27 cellular contexts compared by ENCODE assay signal in the genomic region with DNA sequence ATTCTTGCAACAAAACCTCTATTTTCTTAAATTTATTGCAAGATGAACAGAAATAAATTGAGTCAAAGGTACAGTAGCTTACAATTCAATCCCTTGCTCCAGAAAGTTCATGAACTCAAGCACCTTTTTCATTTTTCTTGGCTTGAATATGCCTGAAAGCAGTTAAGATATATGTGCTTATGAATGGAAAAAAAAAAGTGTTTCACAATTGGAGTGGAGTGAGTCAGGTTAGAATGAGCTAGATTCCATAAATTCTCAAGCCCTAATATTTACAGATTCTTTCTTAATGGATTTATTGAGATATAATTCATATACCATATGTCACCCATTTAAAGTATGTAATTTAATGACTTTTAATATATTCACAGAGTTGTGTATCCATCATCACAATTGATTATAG. TPM values are rescaled to one million over a fixed set of nuclear protein-coding genes. Genes with fewer than 3 reads are reported as not detected.
DNase-seq lines count a peak whose midpoint lies in the region; FAIRE-seq and TF ChIP-seq lines count a peak whose summit lies in the region.
"Had no signal": no experiment of that assay in that cellular context is flagged by ENCODE, and none has a peak within 500 bp of the region (broad histone marks: within the 10 kb centered on the region; RNA-seq: fewer than 3 reads in every experiment).

No MANE protein-coding gene starts in this region.

- H3K27me3 ChIP-seq in bronchial epithelial cell (ENCODE audit: control insufficient read depth, insufficient read depth, low read length), result no peaks in the 10 kb centered on the region
- H3K27me3 ChIP-seq: Peyer's patch, SJCRH30, spleen, upper lobe of right lung had no signal

- in situ Hi-C loops in GM13976 (cut with MboI; ENCODE audit: low sequenced_read_pairs, unreplicated experiment), result no loop called here

- no peaks in the 10 kb centered on the region for H3K36me3 ChIP-seq in bronchial epithelial cell (ENCODE audit: control insufficient read depth, insufficient read depth, low read length)
- H3K36me3 ChIP-seq: left ventricle myocardium inferior, Peyer's patch, SJCRH30, spleen, upper lobe of right lung had no signal

- TF ChIP-seq CTCF in bronchial epithelial cell (IDR thresholded peaks at IDR 0.05; ENCODE audit: insufficient read depth, low read length, severe bottlenecking) (no peak), GM13976 (IDR thresholded peaks at IDR 0.05; ENCODE audit: borderline replicate concordance, control extremely low read depth, extremely low read depth, insufficient read depth, missing control alignments) (no peak)

- DNase-seq in AG08396 (ENCODE audit: low spot score) (peak; percentile 19), HCEC 1CT (peak; percentile 65), bronchial epithelial cell (ENCODE audit: low read depth) (peak; percentile 62), hepatic stellate cell (ENCODE audit: low spot score) (peak; percentile 11), hypothalamus (lab: John Stamatoyannopoulos, UW) (no peak), germinal center (ENCODE audit: low spot score) (no peak), GM13976 (ENCODE audit: low spot score) (no peak)
- DNase-seq in activated CD8-positive, alpha-beta memory T cell treated with anti-CD3 and anti-CD28 coated beads for 24 hours, result no peak
- DNase-seq: activated naive CD4-positive, alpha-beta T cell treated with Interleukin-2 at 50 U/mL for 16 hours; activated T-cell treated with anti-CD3 and anti-CD28 coated beads, Interleukin-2, amount 50 U/mL, for 1 hour; amygdala; caudate nucleus; dermis blood vessel endothelial cell; HFFc6; left ventricle myocardium inferior; naive thymus-derived CD4-positive, alpha-beta T cell; NCI-H1105 treated with DMSO at 0.1 percent for 48 hours; NCI-H524; NK-92 treated with Interleukin-12 subunit alpha and Interleukin-12 subunit beta, amount 100 ng/mL, for 24 hours; Peyer's patch; SJCRH30; spleen; stimulated activated CD4-positive, alpha-beta T cell treated with anti-CD3 and anti-CD28 coated beads, Interleukin-4, amount 100 ng/mL, for 1 hour; upper lobe of right lung had no signal

- no peak overlapping the region for H3K4me3 ChIP-seq in bronchial epithelial cell (ENCODE audit: low read depth, low read length)
- H3K4me3 ChIP-seq: left ventricle myocardium inferior, Peyer's patch, SJCRH30, spleen, upper lobe of right lung had no signal

- no peak for FAIRE-seq in bronchial epithelial cell (lab: Jason Lieb, UNC)
- FAIRE-seq: D721Med, endometrium, GM18507 had no signal

RNA-seq across cellular contexts. Expression of gene NEMP2, which starts 39.6 kb away (rescaled TPM):
- total RNA-seq in bronchial epithelial cell, result 1.8 and 1.9 TPM in 2 replicates

Comparison
In these comparisons a context has a peak if more than half of its experiments do, and no peak if none do; other contexts are left out.
1. DNase-seq: peak in AG08396 (single experiment), HCEC 1CT (single experiment), bronchial epithelial cell (single experiment) and hepatic stellate cell (single experiment); none in activated CD8-positive, alpha-beta memory T cell treated with anti-CD3 and anti-CD28 coated beads for 24 hours (single experiment), hypothalamus (0 of 51), germinal center (single experiment) and GM13976 (single experiment).